Comparison of ENCODE assay signal across 2 cellular contexts in the genomic region with DNA sequence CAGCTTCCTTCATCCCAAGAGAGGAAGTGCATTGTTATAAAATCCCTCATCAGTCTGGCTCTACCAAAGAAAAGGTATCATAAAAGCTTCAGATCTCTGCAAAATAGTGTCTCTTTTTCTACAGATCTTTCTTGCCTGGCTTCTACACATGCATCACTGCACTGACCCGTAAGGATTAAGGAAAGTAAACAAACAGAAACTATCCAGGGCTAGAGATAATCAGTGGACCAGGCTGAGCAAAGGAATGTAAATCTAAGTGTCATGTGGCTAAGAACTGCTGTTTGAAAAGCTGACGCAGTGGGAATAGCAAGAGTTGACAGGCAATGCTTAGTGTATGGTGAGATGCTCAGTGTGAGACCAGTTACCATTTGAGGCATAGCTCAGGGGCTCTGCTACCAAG.
TF ChIP-seq lines count a peak whose summit lies in the region.

No MANE protein-coding gene starts in this region.

TF ChIP-seq in H1, 55 proteins besides CTCF, POLR2A, EP300 and RAD21 (continued from another document):
- TF ChIP-seq ZNF274 (IDR thresholded peaks at IDR 0.05; ENCODE audit: borderline replicate concordance, extremely low read depth, low read length) (no peak), E2F6 (IDR thresholded peaks at IDR 0.05) (no peak), SP2 (IDR thresholded peaks at IDR 0.05; ENCODE audit: low read length) (no peak), CEBPB (IDR thresholded peaks at IDR 0.05; ENCODE audit: low read depth, low read length) (no peak), FOSL1 (IDR thresholded peaks at IDR 0.05; ENCODE audit: insufficient read depth, low read depth, low read length) (no peak), SRF (IDR thresholded peaks at IDR 0.05; ENCODE audit: low read depth, low read length) (no peak), CHD7 (IDR thresholded peaks at IDR 0.05; ENCODE audit: insufficient replicate concordance, low read length) (no peak)

TF ChIP-seq in neural cell, 6 proteins besides CTCF, POLR2A, EP300 and RAD21 (continued from another document):
- TF ChIP-seq REST (IDR thresholded peaks at IDR 0.05; ENCODE audit: borderline replicate concordance), result no peak
